In the genomic region with DNA sequence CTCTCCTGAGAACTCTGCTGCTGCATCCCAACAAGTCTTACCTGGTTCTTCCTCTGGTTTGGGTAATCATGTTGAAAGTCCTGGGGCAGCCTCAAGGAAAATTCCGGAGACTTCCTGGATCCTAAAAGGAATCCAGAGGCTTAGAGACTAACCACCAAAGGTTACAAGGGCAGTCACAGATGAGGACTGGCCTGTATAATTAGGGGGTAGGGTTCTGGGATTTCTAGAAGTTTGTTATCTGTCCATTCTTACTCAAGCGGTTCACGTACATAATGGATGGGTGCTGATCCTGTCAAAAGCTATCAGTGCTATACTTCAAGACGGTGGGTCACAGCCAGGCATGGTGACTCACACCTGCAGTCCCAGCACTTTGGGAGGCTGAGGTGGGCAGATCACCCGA, we compare ENCODE assay signal across 33 cellular contexts. TPM values are rescaled to one million over a fixed set of nuclear protein-coding genes. Genes with fewer than 3 reads are reported as not detected.
"Had no signal": no experiment of that assay in that cellular context is flagged by ENCODE, and none has a peak within 500 bp of the region (broad histone marks: within the 10 kb centered on the region; RNA-seq: fewer than 3 reads in every experiment).

No MANE protein-coding gene starts in this region.

- H3K27ac Mint-ChIP-seq: activated B cell treated with CpG ODN at 0.5 μM for 24 hours; activated CD4-positive, alpha-beta memory T cell treated with anti-CD3 and anti-CD28 coated beads, Interleukin-2, amount 10 ng/mL, durations not matched to agents 7 days and 5 days; activated CD4-positive, alpha-beta T cell treated with anti-CD3 and anti-CD28 coated beads for 36 hours; activated CD4-positive, alpha-beta T cell treated with anti-CD3 and anti-CD28 coated beads, Interleukin-2, amount 10 ng/mL, durations not matched to agents 7 days and 5 days; activated naive CD4-positive, alpha-beta T cell treated with anti-CD3 and anti-CD28 coated beads, Interleukin-2, amount 10 ng/mL, durations not matched to agents 7 days and 5 days; activated T-cell treated with anti-CD3 and anti-CD28 coated beads, Interleukin-2, amount 50 U/mL, for 24 hours; activated T-cell treated with anti-CD3 and anti-CD28 coated beads, Interleukin-2, amount 50 U/mL, for 72 hours; T-helper 17 cell; T-helper 2 cell treated with Interferon-gamma antibody and Interleukin-4, amounts not matched to agents 5 μg/mL and 100 μg/mL, for 36 hours had no signal

- H3K9me3 Mint-ChIP-seq: activated CD4-positive, alpha-beta memory T cell treated with anti-CD3 and anti-CD28 coated beads, Interleukin-2, amount 10 ng/mL, durations not matched to agents 7 days and 5 days; activated naive CD4-positive, alpha-beta T cell treated with anti-CD3 and anti-CD28 coated beads, Interleukin-2, amount 10 ng/mL, durations not matched to agents 7 days and 5 days; T-helper 2 cell treated with Interferon-gamma antibody and Interleukin-4, amounts not matched to agents 5 μg/mL and 100 μg/mL, for 36 hours had no signal

- FAIRE-seq: colon had no signal

- H3K36me3 Mint-ChIP-seq: activated naive CD4-positive, alpha-beta T cell treated with anti-CD3 and anti-CD28 coated beads, Interleukin-2, amount 10 ng/mL, durations not matched to agents 7 days and 5 days; activated naive CD4-positive, alpha-beta T cell treated with anti-CD3 and anti-CD28 coated beads, Interleukin-2, amount 50 U/mL, for 72 hours had no signal

- H3K4me1 Mint-ChIP-seq: activated B cell treated with CpG ODN at 0.5 μM for 24 hours; activated CD4-positive, alpha-beta memory T cell treated with anti-CD3 and anti-CD28 coated beads, Interleukin-2, amount 10 ng/mL, durations not matched to agents 7 days and 5 days; activated CD4-positive, alpha-beta T cell treated with anti-CD3 and anti-CD28 coated beads for 36 hours; activated CD4-positive, alpha-beta T cell treated with anti-CD3 and anti-CD28 coated beads, Interleukin-2, amount 10 ng/mL, durations not matched to agents 7 days and 5 days; activated naive CD4-positive, alpha-beta T cell treated with anti-CD3 and anti-CD28 coated beads, Interleukin-2, amount 10 ng/mL, durations not matched to agents 7 days and 5 days; T-helper 17 cell had no signal

- H3K4me3 Mint-ChIP-seq: activated B cell treated with CpG ODN at 0.5 μM for 24 hours; activated CD4-positive, alpha-beta memory T cell treated with anti-CD3 and anti-CD28 coated beads, Interleukin-2, amount 10 ng/mL, durations not matched to agents 7 days and 5 days; activated CD4-positive, alpha-beta T cell treated with anti-CD3 and anti-CD28 coated beads for 36 hours; activated CD4-positive, alpha-beta T cell treated with anti-CD3 and anti-CD28 coated beads, Interleukin-2, amount 10 ng/mL, durations not matched to agents 7 days and 5 days; activated naive CD4-positive, alpha-beta T cell treated with anti-CD3 and anti-CD28 coated beads, Interleukin-2, amount 10 ng/mL, durations not matched to agents 7 days and 5 days; activated T-cell treated with anti-CD3 and anti-CD28 coated beads, Interleukin-2, amount 50 U/mL, for 24 hours; activated T-cell treated with anti-CD3 and anti-CD28 coated beads, Interleukin-2, amount 50 U/mL, for 72 hours; effector memory CD8-positive, alpha-beta T cell; T-helper 17 cell; T-helper 2 cell treated with Interferon-gamma antibody and Interleukin-4, amounts not matched to agents 5 μg/mL and 100 μg/mL, for 36 hours had no signal

- DNase-seq: activated B cell treated with CpG ODN at 0.5 μM for 24 hours; activated CD4-positive, alpha-beta memory T cell treated with anti-CD3 and anti-CD28 coated beads, Interleukin-2, amount 10 ng/mL, durations not matched to agents 7 days and 5 days; activated CD4-positive, alpha-beta T cell treated with anti-CD3 and anti-CD28 coated beads for 36 hours; activated CD4-positive, alpha-beta T cell treated with anti-CD3 and anti-CD28 coated beads, Interleukin-2, amount 10 ng/mL, durations not matched to agents 7 days and 5 days; activated CD4-positive, alpha-beta T cell treated with anti-CD3 and anti-CD28 coated beads, Interleukin-2, amount 50 U/mL, for 4 hours; activated CD8-positive, alpha-beta memory T cell treated with anti-CD3 and anti-CD28 coated beads, Interleukin-2, amount 50 U/mL, for 48 hours; activated gamma-delta T cell; activated naive CD4-positive, alpha-beta T cell; activated naive CD4-positive, alpha-beta T cell treated with anti-CD3 and anti-CD28 coated beads, Interleukin-2, amount 10 ng/mL, durations not matched to agents 7 days and 5 days; activated T-cell treated with anti-CD3 and anti-CD28 coated beads for 4 hours; activated T-cell treated with anti-CD3 and anti-CD28 coated beads, Interleukin-2, amount 50 U/mL, for 24 hours; activated T-cell treated with anti-CD3 and anti-CD28 coated beads, Interleukin-2, amount 50 U/mL, for 72 hours; amygdala; aorta; body of pancreas; caudate nucleus; cortex of kidney; dermis blood vessel endothelial cell; effector CD4-positive, alpha-beta T cell; effector memory CD8-positive, alpha-beta T cell; erythroblast; foreskin keratinocyte; gastrocnemius medialis; glutamatergic neuron; heart left ventricle; T-helper 1 cell; T-helper 17 cell; T1000; WERI-Rb-1 had no signal

- H3K27me3 Mint-ChIP-seq: activated B cell treated with CpG ODN at 0.5 μM for 24 hours; activated naive CD4-positive, alpha-beta T cell treated with anti-CD3 and anti-CD28 coated beads, Interleukin-2, amount 10 ng/mL, durations not matched to agents 7 days and 5 days had no signal

- ATAC-seq: activated CD4-positive, alpha-beta T cell treated with anti-CD3 and anti-CD28 coated beads for 36 hours; activated CD4-positive, CD25-positive, alpha-beta regulatory T cell treated with anti-CD3 and anti-CD28 coated beads, Interleukin-2, amount 50 U/mL, for 24 hours; activated naive CD4-positive, alpha-beta T cell treated with anti-CD3 and anti-CD28 coated beads, Interleukin-2, amount 50 U/mL, for 72 hours; activated T-cell treated with anti-CD3 and anti-CD28 coated beads, Interleukin-2, amount 50 U/mL, for 72 hours; body of pancreas; effector memory CD8-positive, alpha-beta T cell; foreskin keratinocyte; gastrocnemius medialis; heart left ventricle; T-helper 17 cell had no signal

RNA-seq across cellular contexts. Expression of a gene that starts 51.4 kb away (rescaled TPM):
- total RNA-seq: activated CD4-positive, alpha-beta T cell treated with anti-CD3 and anti-CD28 coated beads, Interleukin-2, amount 10 ng/mL, durations not matched to agents 7 days and 5 days; T-helper 17 cell had no signal
